In the genomic region with DNA sequence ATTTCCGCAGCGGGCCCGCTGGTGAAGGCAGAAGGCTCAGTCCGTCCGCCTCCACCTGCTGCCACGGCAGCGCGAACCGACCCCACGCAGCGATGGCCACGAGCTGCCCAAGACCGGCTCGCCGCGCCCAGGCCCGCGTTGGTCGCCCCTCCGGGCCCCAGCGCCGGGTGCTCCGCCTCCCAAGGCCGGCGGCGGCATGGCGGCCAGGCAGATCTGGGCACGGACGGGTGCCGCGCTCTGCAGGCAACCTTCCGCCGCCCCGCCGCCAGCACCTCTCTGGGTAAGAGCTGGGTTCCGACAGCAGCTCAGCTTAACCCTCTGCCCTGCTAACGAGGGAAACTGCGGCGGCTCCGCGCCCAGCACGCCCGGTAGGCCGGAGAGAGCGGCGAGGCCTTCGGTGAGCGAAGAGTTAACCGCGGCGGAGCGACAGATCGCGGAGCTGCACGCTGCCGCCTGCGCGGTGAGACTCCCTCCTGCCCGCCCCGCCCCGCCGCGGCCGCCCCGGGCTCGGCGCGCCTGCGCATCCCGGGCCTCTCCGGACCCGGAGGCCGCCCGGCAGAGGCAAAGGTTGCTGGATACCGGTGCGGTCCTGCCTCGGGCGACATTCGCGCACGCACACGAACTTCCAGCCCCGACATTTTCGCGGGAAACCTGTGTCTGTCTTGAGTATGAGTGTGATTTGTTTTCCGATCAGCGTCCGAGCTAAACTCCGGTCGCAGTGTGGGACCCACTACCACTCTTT, we compare ENCODE assay signal across 8 cellular contexts. TPM values are rescaled to one million over a fixed set of nuclear protein-coding genes. Genes with fewer than 3 reads are reported as not detected.
DNase-seq lines count a peak whose midpoint lies in the region; ATAC-seq and TF ChIP-seq lines count a peak whose summit lies in the region.

A gene (plus strand): TSS at position 177 of the 742 bp plus-strand sequence. CDS start 20 bp downstream, at position 197.

- peaks cover 4% of the 10 kb centered on the region; the same call in 1 of the 2 replicates for H3K4me1 ChIP-seq in Caco-2
- H3K4me1 ChIP-seq in NT2/D1 (ENCODE audit: insufficient read depth, insufficient read length) = no peaks in the 10 kb centered on the region
- H3K4me1 ChIP-seq in mucosa of rectum (ENCODE audit: control insufficient read depth in 2 of 2, insufficient read depth in 2 of 2, low read length in 2 of 2) = peaks cover 5% of the 10 kb centered on the region in 2 donors

- no peak for TF ChIP-seq CTCF in Caco-2 (IDR thresholded peaks at IDR 0.05; ENCODE audit: insufficient read depth in 1 of 2, low read depth in 1 of 2, low read length in 1 of 2, severe bottlenecking in 1 of 2, unreplicated experiment in 1 of 2)
- no peak for TF ChIP-seq CTCF in epithelial cell of esophagus (IDR thresholded peaks at IDR 0.05; ENCODE audit: insufficient read depth, low read depth, low read length, missing control alignments)

- H3K27ac ChIP-seq in mucosa of rectum (ENCODE audit: low read depth in 2 of 2, low read length in 2 of 2) = peak within 1 kb of the TSS; percentile 87 to 88

- H3K4me3 ChIP-seq in Caco-2 (ENCODE audit: low read depth, low read length) (peak within 1 kb of the TSS; percentile 55), NT2/D1 (ENCODE audit: insufficient read length, low read depth) (peak within 1 kb of the TSS; percentile 79), epithelial cell of esophagus (ENCODE audit: low read length) (peak within 1 kb of the TSS; percentile 75), mucosa of rectum (ENCODE audit: low read length in 2 of 2) (peak within 1 kb of the TSS; percentile 87 to 92)

- DNase-seq in Caco-2 (peak; percentile 88 to 95), HS-5 (ENCODE audit: low read depth) (peak; percentile 56), NT2/D1 (ENCODE audit: low read depth, low spot score) (peak; percentile 82), activated T-cell treated with anti-CD3 and anti-CD28 coated beads for 1 hour (ENCODE audit: low read depth) (peak; percentile 60), epithelial cell of esophagus (ENCODE audit: low read depth) (peak; percentile 87)
- peak; percentile 35 to 62 for DNase-seq in stimulated activated CD8-positive, alpha-beta memory T cell treated with anti-CD3 and anti-CD28 coated beads, Interleukin-4, amount 100 ng/mL, for 4 hours (ENCODE audit: low read depth in 2 of 2, low spot score in 1 of 2)

- peak; percentile 97 for ATAC-seq in GM21360 (IDR thresholded peaks at IDR 0.05; ENCODE audit: unreplicated experiment)

- peak within 1 kb of the TSS; percentile 83 for H3K4me3 Mint-ChIP-seq in Caco-2 (ENCODE audit: unreplicated experiment)

- POLR2A ChIA-PET in Caco-2 (lab: Charles Lee) = no interaction called here

- H3K9me3 ChIP-seq in Caco-2 = no peaks in the 10 kb centered on the region
- 0 out of 2 replicates have a peak, but pooled peaks cover under 1% of the 10 kb centered on the region for H3K9me3 ChIP-seq in NT2/D1 (ENCODE audit: insufficient read depth, low read length)
- H3K9me3 ChIP-seq in mucosa of rectum (ENCODE audit: control insufficient read depth in 2 of 2, low read length in 2 of 2) = no peaks in the 10 kb centered on the region

- H3K27ac Mint-ChIP-seq in Caco-2 (ENCODE audit: unreplicated experiment) = peak within 1 kb of the TSS; percentile 68

- CTCF ChIA-PET in Caco-2 (lab: Charles Lee) = interaction anchor here (0.5 to 1.4 kb wide), 4 partner anchors 13 to 401 kb away, joined by 3 to 6 read pairs (median 4); no protein-coding TSS in a partner anchor

- peaks cover 5% of the 10 kb centered on the region for H3K27me3 Mint-ChIP-seq in Caco-2 (ENCODE audit: insufficient read depth, unreplicated experiment)

- H3K27me3 ChIP-seq in Caco-2 (replicated peaks; ENCODE audit: control insufficient read depth, insufficient read depth, low read length) (no peaks in the 10 kb centered on the region), NT2/D1 (ENCODE audit: insufficient read depth, insufficient read length) (peaks cover 48% of the 10 kb centered on the region), mucosa of rectum (ENCODE audit: control insufficient read depth in 2 of 2, insufficient read depth in 2 of 2, low read length in 2 of 2) (peaks cover 8 to 10% of the 10 kb centered on the region in 2 donors)

- BruUV-seq in Caco-2 (replicated peaks; lab: Mats Ljungman, UMichigan) = no TSS peak

- intact Hi-C loops in Caco-2 (cut with micrococcal nuclease; ENCODE audit: unreplicated experiment) = no loop called here

- peaks cover 7% of the 10 kb centered on the region for H3K4me1 Mint-ChIP-seq in Caco-2 (ENCODE audit: low read depth, unreplicated experiment)

- H3K36me3 Mint-ChIP-seq in Caco-2 (ENCODE audit: insufficient read depth, unreplicated experiment) = no peaks in the 10 kb centered on the region

- peak within 1 kb of the TSS; percentile 93 for H3K9ac ChIP-seq in NT2/D1 (ENCODE audit: insufficient read length, low read depth)
- peak within 1 kb of the TSS; percentile 82 for H3K9ac ChIP-seq in mucosa of rectum (ENCODE audit: low read depth in 1 of 2, low read length in 2 of 2)

- peaks cover 7% of the 10 kb centered on the region for H3K9me3 Mint-ChIP-seq in Caco-2 (ENCODE audit: unreplicated experiment)

- H3K36me3 ChIP-seq in Caco-2 (ENCODE audit: control insufficient read depth, insufficient read depth, low read length) (no peaks in the 10 kb centered on the region), NT2/D1 (ENCODE audit: insufficient read depth, insufficient read length, low read length) (no peaks in the 10 kb centered on the region), mucosa of rectum (ENCODE audit: control insufficient read depth in 2 of 2, insufficient read depth in 2 of 2, low read length in 2 of 2) (no peaks in the 10 kb centered on the region)

RNA-seq across cellular contexts. Expression of the gene that starts here (rescaled TPM):
- total RNA-seq in Caco-2 (2022) = 9.4 and 9.9 TPM in 2 replicates

Comparison
In these comparisons a context has a peak if more than half of its experiments do, and no peak if none do; other contexts are left out.
1. Peak in every context shown above with its lines: DNase-seq, ATAC-seq, H3K4me3 ChIP-seq and H3K27ac ChIP-seq.